1 cellular context compared by ENCODE assay signal in the genomic region with DNA sequence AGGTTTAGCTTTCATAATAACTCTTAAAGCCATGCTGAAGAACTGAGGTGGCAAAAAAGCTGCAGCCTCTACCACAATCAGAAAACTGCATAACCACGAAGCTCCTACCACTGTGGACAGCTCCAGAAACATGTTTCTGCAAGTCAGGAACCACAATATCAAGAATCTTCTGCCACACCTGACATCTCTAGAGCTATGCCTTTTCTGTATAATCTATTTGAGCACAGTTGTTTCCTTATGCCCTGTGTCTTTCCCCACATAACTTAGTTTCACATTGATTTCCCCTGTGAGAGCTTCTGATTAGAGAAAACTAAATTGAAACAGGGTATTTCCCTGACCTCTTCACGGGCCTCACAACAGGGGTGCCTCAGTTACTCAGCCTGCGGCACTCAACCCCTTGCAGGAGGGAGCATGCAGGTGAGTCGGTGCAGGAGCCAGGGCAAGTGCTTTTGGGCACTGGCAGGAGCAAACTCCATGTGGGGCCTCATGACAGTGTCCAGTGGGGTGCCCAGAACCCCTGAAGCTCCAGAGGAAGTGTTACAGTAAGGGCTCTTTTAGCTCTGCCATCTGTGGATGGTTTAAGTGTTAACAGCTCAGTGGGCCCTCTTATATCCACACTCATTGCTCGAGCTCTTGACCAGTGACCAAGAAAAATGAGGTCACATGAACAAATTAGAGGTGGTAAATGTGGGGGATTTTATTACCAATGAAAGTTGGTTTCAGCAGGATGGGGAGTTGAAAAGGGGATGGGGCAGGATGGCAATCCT.
TF ChIP-seq lines count a peak whose summit lies in the region.

No MANE protein-coding gene starts in this region.

TF ChIP-seq in H1, 55 proteins besides CTCF, POLR2A, EP300 and RAD21:
- TF ChIP-seq, protein P1, sequence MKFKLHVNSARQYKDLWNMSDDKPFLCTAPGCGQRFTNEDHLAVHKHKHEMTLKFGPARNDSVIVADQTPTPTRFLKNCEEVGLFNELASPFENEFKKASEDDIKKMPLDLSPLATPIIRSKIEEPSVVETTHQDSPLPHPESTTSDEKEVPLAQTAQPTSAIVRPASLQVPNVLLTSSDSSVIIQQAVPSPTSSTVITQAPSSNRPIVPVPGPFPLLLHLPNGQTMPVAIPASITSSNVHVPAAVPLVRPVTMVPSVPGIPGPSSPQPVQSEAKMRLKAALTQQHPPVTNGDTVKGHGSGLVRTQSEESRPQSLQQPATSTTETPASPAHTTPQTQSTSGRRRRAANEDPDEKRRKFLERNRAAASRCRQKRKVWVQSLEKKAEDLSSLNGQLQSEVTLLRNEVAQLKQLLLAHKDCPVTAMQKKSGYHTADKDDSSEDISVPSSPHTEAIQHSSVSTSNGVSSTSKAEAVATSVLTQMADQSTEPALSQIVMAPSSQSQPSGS (IDR thresholded peaks at IDR 0.05; ENCODE audit: low read length): no peak
- TF ChIP-seq, protein P2, sequence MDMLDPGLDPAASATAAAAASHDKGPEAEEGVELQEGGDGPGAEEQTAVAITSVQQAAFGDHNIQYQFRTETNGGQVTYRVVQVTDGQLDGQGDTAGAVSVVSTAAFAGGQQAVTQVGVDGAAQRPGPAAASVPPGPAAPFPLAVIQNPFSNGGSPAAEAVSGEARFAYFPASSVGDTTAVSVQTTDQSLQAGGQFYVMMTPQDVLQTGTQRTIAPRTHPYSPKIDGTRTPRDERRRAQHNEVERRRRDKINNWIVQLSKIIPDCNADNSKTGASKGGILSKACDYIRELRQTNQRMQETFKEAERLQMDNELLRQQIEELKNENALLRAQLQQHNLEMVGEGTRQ (IDR thresholded peaks at IDR 0.05; ENCODE audit: low read length): no peak
- TF ChIP-seq HDAC6 (IDR thresholded peaks at IDR 0.05; ENCODE audit: low read depth, low read length): no peak
- TF ChIP-seq BACH1 (IDR thresholded peaks at IDR 0.05; ENCODE audit: low read length): no peak
